Comparison of ENCODE assay signal across 18 cellular contexts in genomic region chr10:77383861-77384553, GRCh38.
A peak's percentile ranks its signal among the peaks of the same experiment; 100 is the strongest.
DNase-seq lines count a peak whose midpoint lies in the region; ATAC-seq and TF ChIP-seq lines count a peak whose summit lies in the region.
"Had no signal": no experiment of that assay in that cellular context is flagged by ENCODE, and none has a peak within 500 bp of the region (broad histone marks: within the 10 kb centered on the region; RNA-seq: fewer than 3 reads in every experiment).

No MANE protein-coding gene starts in this region.

- peaks cover 0 to 55% (median 22%) of the 10 kb centered on the region in 4 donors for H3K4me1 ChIP-seq in tibial artery
- no peaks in the 10 kb centered on the region for H3K4me1 ChIP-seq in right cardiac atrium (ENCODE audit: control insufficient read depth, insufficient read depth, low read length)

- peak; percentile 15 for DNase-seq in NCI-H345 (lab: John Stamatoyannopoulos, UW)
- DNase-seq in NCI-H345 treated with DMSO at 0.1 percent for 48 hours (lab: John Stamatoyannopoulos, UW; ENCODE audit: unreplicated experiment): no peak
- DNase-seq in SK-N-DZ (ENCODE audit: low spot score): peak; percentile 13
- DNase-seq in fibroblast of the aortic adventitia (ENCODE audit: low read depth): peak; percentile 21
- DNase-seq in tibial artery: peak; percentile 55 to 83
- DNase-seq in right cardiac atrium: no peak
- no peak for DNase-seq in HPDE6-E6E7 (ENCODE audit: extremely low spot score)
- DNase-seq: ACHN; CD8-positive, alpha-beta T cell; GM23248; immature natural killer cell; MG63; naive B cell; NCI-H446; SIG-M5; T-helper 2 cell had no signal

- 79% methylated on average over 14 of the region's 14 CpGs for WGBS in right cardiac atrium

- H3K4me3 ChIP-seq in fibroblast of the aortic adventitia (ENCODE audit: low read depth, low read length) (no peak overlapping the region), tibial artery (no peak overlapping the region), right cardiac atrium (ENCODE audit: low read length) (no peak overlapping the region)
- H3K4me3 ChIP-seq: GM23248, lung, MG63 had no signal

- no peaks in the 10 kb centered on the region for H3K27me3 ChIP-seq in tibial artery
- H3K27me3 ChIP-seq in right cardiac atrium (ENCODE audit: control insufficient read depth, insufficient read depth): peaks cover 2% of the 10 kb centered on the region
- H3K27me3 ChIP-seq: MG63 had no signal

- ATAC-seq in HG03354 (IDR thresholded peaks at IDR 0.05; ENCODE audit: poor library complexity, severe bottlenecking, unreplicated experiment) (no peak), right cardiac atrium (no peak)
- ATAC-seq: CD8-positive, alpha-beta T cell had no signal

- TF ChIP-seq CTCF in fibroblast of the aortic adventitia (IDR thresholded peaks at IDR 0.05; ENCODE audit: insufficient read depth, low read length): no peak
- no peak for TF ChIP-seq CTCF in tibial artery (IDR thresholded peaks at IDR 0.05)

- intact Hi-C loops in tibial artery (cut with DNase I; ENCODE audit: low total_unique reads): no loop called here
- intact Hi-C loops in right cardiac atrium (cut with DNase I): no loop called here

- H3K36me3 ChIP-seq in tibial artery: no peaks in the 10 kb centered on the region

- H3K27ac ChIP-seq in tibial artery (peak overlapping the region; percentile 82 to 91), right cardiac atrium (ENCODE audit: low read length) (no peak overlapping the region)
- H3K27ac ChIP-seq: GM23248 had no signal

- H3K9me3 ChIP-seq in tibial artery: no peaks in the 10 kb centered on the region
- no peaks in the 10 kb centered on the region for H3K9me3 ChIP-seq in right cardiac atrium (ENCODE audit: control insufficient read depth, low read length)
- H3K9me3 ChIP-seq: MG63 had no signal

Comparison
In these comparisons a context has a peak if more than half of its experiments do, and no peak if none do; other contexts are left out.
1. DNase-seq: peak in NCI-H345 (single experiment), SK-N-DZ (single experiment), fibroblast of the aortic adventitia (single experiment) and tibial artery (2 of 2); none in NCI-H345 treated with DMSO at 0.1 percent for 48 hours (single experiment), right cardiac atrium (0 of 3) and HPDE6-E6E7 (single experiment).